1 cellular context compared by ENCODE assay signal in genomic region chr2:134167015-134167414, GRCh38.
TF ChIP-seq lines count a peak whose summit lies in the region.

No MANE protein-coding gene starts in this region.

TF ChIP-seq in HEK293, 187 proteins besides CTCF, POLR2A, EP300 and RAD21 (continued from another document and continues in another):
- TF ChIP-seq ZNF843 (tag by site-specific recombination; IDR thresholded peaks at IDR 0.05): no peak
- no peak for TF ChIP-seq ZSCAN5A (tag by site-specific recombination; IDR thresholded peaks at IDR 0.05)
- no peak for TF ChIP-seq ZNF521 (tag by site-specific recombination; IDR thresholded peaks at IDR 0.05)
- TF ChIP-seq ZNF23 (tag by site-specific recombination; IDR thresholded peaks at IDR 0.05; ENCODE audit: borderline replicate concordance): no peak
- no peak for TF ChIP-seq TCF7L2 (IDR thresholded peaks at IDR 0.05; ENCODE audit: borderline replicate concordance, low read depth, low read length)
- peak; percentile 77 for TF ChIP-seq SP7 (tag by site-specific recombination; IDR thresholded peaks at IDR 0.05)
- TF ChIP-seq PATZ1 (tag by site-specific recombination; IDR thresholded peaks at IDR 0.05): 0 out of 2 replicates have a peak, but pooled peaks have one; percentile 25
- TF ChIP-seq ZNF24 (tag by site-specific recombination; IDR thresholded peaks at IDR 0.05): 0 out of 2 replicates have a peak, but pooled peaks have one; percentile 20
- no peak for TF ChIP-seq ZNF645 (tag by site-specific recombination; IDR thresholded peaks at IDR 0.05)
- peak; percentile 41; the same call in 1 of the 2 replicates for TF ChIP-seq ZBTB21 (tag by site-specific recombination; IDR thresholded peaks at IDR 0.05)
- TF ChIP-seq ZNF366 (tag by site-specific recombination; conservative IDR thresholded peaks at IDR 0.05): peak; percentile 84
- TF ChIP-seq ZNF114 (tag by site-specific recombination; IDR thresholded peaks at IDR 0.05): no peak
- TF ChIP-seq GLI4 (tag by site-specific recombination; IDR thresholded peaks at IDR 0.05): no peak
- TF ChIP-seq ELK4 (IDR thresholded peaks at IDR 0.05; ENCODE audit: borderline replicate concordance, low read depth, low read length): no peak
- TF ChIP-seq ATF2 (tag by site-specific recombination; IDR thresholded peaks at IDR 0.05; ENCODE audit: low read depth): peak; percentile 45; the same call in 1 of the 2 replicates
- TF ChIP-seq ZNF585B (tag by site-specific recombination; IDR thresholded peaks at IDR 0.05): no peak
- peak; percentile 34; the same call in 1 of the 2 replicates for TF ChIP-seq HIC1 (tag by site-specific recombination; IDR thresholded peaks at IDR 0.05)
- TF ChIP-seq ZNF394 (tag by site-specific recombination; IDR thresholded peaks at IDR 0.05; ENCODE audit: borderline replicate concordance): peak; percentile 29; the same call in 1 of the 2 replicates
- no peak for TF ChIP-seq ZNF426 (tag by site-specific recombination; IDR thresholded peaks at IDR 0.05)
- TF ChIP-seq ZNF341 (tag by site-specific recombination; IDR thresholded peaks at IDR 0.05; ENCODE audit: low read depth): no peak
- no peak for TF ChIP-seq ZNF146 (tag by site-specific recombination; IDR thresholded peaks at IDR 0.05)
- no peak for TF ChIP-seq ZNF549 (tag by site-specific recombination; IDR thresholded peaks at IDR 0.05)
- TF ChIP-seq ZNF624 (tag by site-specific recombination; IDR thresholded peaks at IDR 0.05): no peak
- TF ChIP-seq KLF8 (tag by site-specific recombination; IDR thresholded peaks at IDR 0.05): 0 out of 2 replicates have a peak, but pooled peaks have one; percentile 27
- no peak for TF ChIP-seq SP3 (tag by site-specific recombination; IDR thresholded peaks at IDR 0.05)
- no peak for TF ChIP-seq HOXA7 (CRISPR knock-in tag; IDR thresholded peaks at IDR 0.05; ENCODE audit: borderline replicate concordance)
- TF ChIP-seq ZNF621 (tag by site-specific recombination; IDR thresholded peaks at IDR 0.05): no peak
- no peak for TF ChIP-seq PRDM2 (tag by site-specific recombination; IDR thresholded peaks at IDR 0.05; ENCODE audit: borderline replicate concordance)
- TF ChIP-seq ZNF248 (tag by site-specific recombination; IDR thresholded peaks at IDR 0.05): no peak
- no peak for TF ChIP-seq ZNF560 (tag by site-specific recombination; IDR thresholded peaks at IDR 0.05; ENCODE audit: borderline replicate concordance)
- TF ChIP-seq ZBTB44 (tag by site-specific recombination; IDR thresholded peaks at IDR 0.05): no peak
- TF ChIP-seq ZNF121 (tag by site-specific recombination; IDR thresholded peaks at IDR 0.05): no peak
- no peak for TF ChIP-seq GFI1B (tag by site-specific recombination; IDR thresholded peaks at IDR 0.05)
- TF ChIP-seq ZNF600 (tag by site-specific recombination; IDR thresholded peaks at IDR 0.05): 0 out of 2 replicates have a peak, but pooled peaks have one; percentile 11
- no peak for TF ChIP-seq PBX3 (CRISPR knock-in tag; IDR thresholded peaks at IDR 0.05)
- no peak for TF ChIP-seq ZNF133 (tag by site-specific recombination; IDR thresholded peaks at IDR 0.05)
- TF ChIP-seq KLF9 (tag by site-specific recombination; IDR thresholded peaks at IDR 0.05; ENCODE audit: low read depth): no peak
